In the genomic region with DNA sequence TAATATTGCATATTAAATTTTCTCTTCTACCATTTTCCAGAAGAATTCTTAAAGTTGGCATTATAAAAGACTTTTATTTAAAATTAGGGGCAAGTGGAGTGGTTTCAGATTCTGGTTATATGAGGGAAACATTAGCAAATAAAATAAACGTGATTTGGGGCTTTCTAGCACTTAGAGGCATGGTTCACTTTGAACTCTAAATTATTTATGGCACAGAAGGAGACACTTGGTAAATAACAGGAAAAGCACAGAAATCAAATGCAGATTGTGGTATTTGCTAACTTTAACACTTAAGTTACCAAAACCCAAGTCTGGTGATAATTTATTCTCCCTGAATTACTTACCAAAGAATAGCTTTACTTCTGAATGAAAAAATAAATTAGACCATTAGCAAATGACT, we compare ENCODE assay signal across 10 cellular contexts.
"Had no signal": no experiment of that assay in that cellular context is flagged by ENCODE, and none has a peak within 500 bp of the region (broad histone marks: within the 10 kb centered on the region; RNA-seq: fewer than 3 reads in every experiment).

No MANE protein-coding gene starts in this region.

- FAIRE-seq: H1 had no signal

- H3K9ac ChIP-seq: GM23248 had no signal

- ATAC-seq: GM23338, HCT116 had no signal

- DNase-seq: GM23248, GOT3, H7, H9, HCEC 1CT, HFFc6 had no signal

- H3K36me3 ChIP-seq: HAP-1 had no signal

- H3K27ac ChIP-seq: GM23248 had no signal

- H3K9me3 ChIP-seq: HAP-1 had no signal

- H3K4me3 ChIP-seq: GM23248, GM23338, HAP-1 had no signal
